Comparison of ENCODE assay signal across 8 cellular contexts in genomic region chr16:8866118-8866883, GRCh38. TPM values are rescaled to one million over a fixed set of nuclear protein-coding genes. Genes with fewer than 3 reads are reported as not detected.
DNase-seq lines count a peak whose midpoint lies in the region; ATAC-seq and TF ChIP-seq lines count a peak whose summit lies in the region.

No MANE protein-coding gene starts in this region.

- peaks cover 37% of the 10 kb centered on the region for H3K36me3 ChIP-seq in BLaER1

- peaks cover 11% of the 10 kb centered on the region for H3K27me3 Mint-ChIP-seq in endothelial cell (ENCODE audit: unreplicated experiment)
- H3K27me3 Mint-ChIP-seq in naive B cell = no peaks in the 10 kb centered on the region

- peaks cover 73% of the 10 kb centered on the region for H3K4me1 ChIP-seq in BLaER1

- no peak for TF ChIP-seq CTCF in endothelial cell (IDR thresholded peaks at IDR 0.05; ENCODE audit: unreplicated experiment)

- peaks cover 61% of the 10 kb centered on the region for H4K20me1 ChIP-seq in BLaER1

- H3K4me3 Mint-ChIP-seq in endothelial cell (ENCODE audit: unreplicated experiment) = peak overlapping the region; percentile 83
- peak overlapping the region; percentile 24 to 83 (median 72) for H3K4me3 Mint-ChIP-seq in naive B cell

- ATAC-seq in naive B cell (ENCODE audit: low read depth in 2 of 2) = no peak

- H3K27me3 ChIP-seq in BLaER1 = no peaks in the 10 kb centered on the region

- H3K9me3 Mint-ChIP-seq in endothelial cell (ENCODE audit: unreplicated experiment) (no peaks in the 10 kb centered on the region), naive B cell (no peaks in the 10 kb centered on the region)

- peak overlapping the region; percentile 83 for H3K4me3 ChIP-seq in BLaER1

- H3K27ac Mint-ChIP-seq in endothelial cell (ENCODE audit: unreplicated experiment) (peak overlapping the region; percentile 24), naive B cell (peak overlapping the region in 4 of 6 donors; percentile 47 to 92 (median 64))

- H3K36me3 Mint-ChIP-seq in endothelial cell (ENCODE audit: low read depth, unreplicated experiment) = peaks cover 9% of the 10 kb centered on the region
- no peaks in the 10 kb centered on the region for H3K36me3 Mint-ChIP-seq in naive B cell

- peak; percentile 78 for DNase-seq in NCI-H2227 treated with DMSO at 0.1 percent for 48 hours (lab: John Stamatoyannopoulos, UW)
- no peak for DNase-seq in endothelial cell (ENCODE audit: low spot score)
- no peak for DNase-seq in naive B cell
- DNase-seq in AG08395 (ENCODE audit: low spot score) = no peak
- DNase-seq in NCI-H2107 treated with DMSO at 0.1 percent for 48 hours (lab: John Stamatoyannopoulos, UW; ENCODE audit: unreplicated experiment) = no peak
- DNase-seq in DMS53 (lab: John Stamatoyannopoulos, UW) = no peak
- no peak for DNase-seq in 8988T

- H3K27ac ChIP-seq in BLaER1 = peak overlapping the region; percentile 99

- H3K4me2 ChIP-seq in BLaER1 = peak overlapping the region; percentile 96

- H3K4me1 Mint-ChIP-seq in endothelial cell (ENCODE audit: unreplicated experiment) = peaks cover 36% of the 10 kb centered on the region
- peaks cover 55 to 78% (median 66%) of the 10 kb centered on the region in 3 donors for H3K4me1 Mint-ChIP-seq in naive B cell

- H3K9me3 ChIP-seq in BLaER1 = no peaks in the 10 kb centered on the region

- H3K9ac ChIP-seq in BLaER1 = peak overlapping the region; percentile 97

RNA-seq across cellular contexts. Expression of gene CARHSP1, which starts 2.5 kb away (rescaled TPM):
- total RNA-seq in endothelial cell (ENCODE audit: unreplicated experiment) = 127 TPM
- polyA plus RNA-seq in naive B cell (ENCODE audit: low read depth in 6 of 6) = 10 to 100 TPM; 37.0 to 62.1 (median 50.3) TPM

RNA-seq across cellular contexts. Expression of gene LITAFD, which starts 15.8 kb away (rescaled TPM):
- not detected for total RNA-seq in endothelial cell (ENCODE audit: unreplicated experiment)
- polyA plus RNA-seq in naive B cell (ENCODE audit: low read depth in 6 of 6) = not detected
